Comparison of ENCODE assay signal across 1 cellular context in genomic region chr1:8314346-8315280, GRCh38.
A peak's percentile ranks its signal among the peaks of the same experiment; 100 is the strongest.
TF ChIP-seq lines count a peak whose summit lies in the region.

No MANE protein-coding gene starts in this region.

TF ChIP-seq in HepG2, 621 proteins besides CTCF, POLR2A, EP300 and RAD21 (continued from another document and continues in another):
- TF ChIP-seq, protein P1, sequence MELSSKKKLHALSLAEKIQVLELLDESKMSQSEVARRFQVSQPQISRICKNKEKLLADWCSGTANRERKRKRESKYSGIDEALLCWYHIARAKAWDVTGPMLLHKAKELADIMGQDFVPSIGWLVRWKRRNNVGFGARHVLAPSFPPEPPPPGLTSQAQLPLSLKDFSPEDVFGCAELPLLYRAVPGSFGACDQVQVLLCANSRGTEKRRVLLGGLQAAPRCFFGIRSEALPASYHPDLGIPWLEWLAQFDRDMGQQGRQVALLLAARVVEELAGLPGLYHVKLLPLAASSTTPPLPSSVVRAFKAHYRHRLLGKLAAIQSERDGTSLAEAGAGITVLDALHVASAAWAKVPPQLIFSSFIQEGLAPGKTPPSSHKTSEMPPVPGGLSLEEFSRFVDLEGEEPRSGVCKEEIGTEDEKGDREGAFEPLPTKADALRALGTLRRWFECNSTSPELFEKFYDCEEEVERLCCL (CRISPR knock-in tag; IDR thresholded peaks at IDR 0.05; ENCODE audit: borderline replicate concordance) = 0 out of 2 replicates have a peak, but pooled peaks have one; percentile 31
- TF ChIP-seq, protein P2, sequence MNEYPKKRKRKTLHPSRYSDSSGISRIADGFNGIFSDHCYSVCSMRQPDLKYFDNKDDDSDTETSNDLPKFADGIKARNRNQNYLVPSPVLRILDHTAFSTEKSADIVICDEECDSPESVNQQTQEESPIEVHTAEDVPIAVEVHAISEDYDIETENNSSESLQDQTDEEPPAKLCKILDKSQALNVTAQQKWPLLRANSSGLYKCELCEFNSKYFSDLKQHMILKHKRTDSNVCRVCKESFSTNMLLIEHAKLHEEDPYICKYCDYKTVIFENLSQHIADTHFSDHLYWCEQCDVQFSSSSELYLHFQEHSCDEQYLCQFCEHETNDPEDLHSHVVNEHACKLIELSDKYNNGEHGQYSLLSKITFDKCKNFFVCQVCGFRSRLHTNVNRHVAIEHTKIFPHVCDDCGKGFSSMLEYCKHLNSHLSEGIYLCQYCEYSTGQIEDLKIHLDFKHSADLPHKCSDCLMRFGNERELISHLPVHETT (CRISPR knock-in tag; conservative IDR thresholded peaks at IDR 0.05) = peak; percentile 38; the same call in 1 of the 2 replicates
- TF ChIP-seq SOX6 (IDR thresholded peaks at IDR 0.05) = no peak
- TF ChIP-seq SOX6 (CRISPR knock-in tag; IDR thresholded peaks at IDR 0.05) = peak; percentile 68
- no peak for TF ChIP-seq ZNF605 (CRISPR knock-in tag; IDR thresholded peaks at IDR 0.05)
- TF ChIP-seq, protein P3, sequence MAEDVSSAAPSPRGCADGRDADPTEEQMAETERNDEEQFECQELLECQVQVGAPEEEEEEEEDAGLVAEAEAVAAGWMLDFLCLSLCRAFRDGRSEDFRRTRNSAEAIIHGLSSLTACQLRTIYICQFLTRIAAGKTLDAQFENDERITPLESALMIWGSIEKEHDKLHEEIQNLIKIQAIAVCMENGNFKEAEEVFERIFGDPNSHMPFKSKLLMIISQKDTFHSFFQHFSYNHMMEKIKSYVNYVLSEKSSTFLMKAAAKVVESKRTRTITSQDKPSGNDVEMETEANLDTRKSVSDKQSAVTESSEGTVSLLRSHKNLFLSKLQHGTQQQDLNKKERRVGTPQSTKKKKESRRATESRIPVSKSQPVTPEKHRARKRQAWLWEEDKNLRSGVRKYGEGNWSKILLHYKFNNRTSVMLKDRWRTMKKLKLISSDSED (CRISPR knock-in tag; IDR thresholded peaks at IDR 0.05) = no peak
- TF ChIP-seq, protein P4, sequence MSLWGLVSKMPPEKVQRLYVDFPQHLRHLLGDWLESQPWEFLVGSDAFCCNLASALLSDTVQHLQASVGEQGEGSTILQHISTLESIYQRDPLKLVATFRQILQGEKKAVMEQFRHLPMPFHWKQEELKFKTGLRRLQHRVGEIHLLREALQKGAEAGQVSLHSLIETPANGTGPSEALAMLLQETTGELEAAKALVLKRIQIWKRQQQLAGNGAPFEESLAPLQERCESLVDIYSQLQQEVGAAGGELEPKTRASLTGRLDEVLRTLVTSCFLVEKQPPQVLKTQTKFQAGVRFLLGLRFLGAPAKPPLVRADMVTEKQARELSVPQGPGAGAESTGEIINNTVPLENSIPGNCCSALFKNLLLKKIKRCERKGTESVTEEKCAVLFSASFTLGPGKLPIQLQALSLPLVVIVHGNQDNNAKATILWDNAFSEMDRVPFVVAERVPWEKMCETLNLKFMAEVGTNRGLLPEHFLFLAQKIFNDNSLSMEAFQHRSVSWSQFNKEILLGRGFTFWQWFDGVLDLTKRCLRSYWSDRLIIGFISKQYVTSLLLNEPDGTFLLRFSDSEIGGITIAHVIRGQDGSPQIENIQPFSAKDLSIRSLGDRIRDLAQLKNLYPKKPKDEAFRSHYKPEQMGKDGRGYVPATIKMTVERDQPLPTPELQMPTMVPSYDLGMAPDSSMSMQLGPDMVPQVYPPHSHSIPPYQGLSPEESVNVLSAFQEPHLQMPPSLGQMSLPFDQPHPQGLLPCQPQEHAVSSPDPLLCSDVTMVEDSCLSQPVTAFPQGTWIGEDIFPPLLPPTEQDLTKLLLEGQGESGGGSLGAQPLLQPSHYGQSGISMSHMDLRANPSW (CRISPR knock-in tag; IDR thresholded peaks at IDR 0.05; ENCODE audit: borderline replicate concordance) = no peak
- TF ChIP-seq PHF21A (CRISPR knock-in tag; IDR thresholded peaks at IDR 0.05) = peak; percentile 21; the same call in 1 of the 2 replicates
- TF ChIP-seq KDM3A (CRISPR knock-in tag; IDR thresholded peaks at IDR 0.05; ENCODE audit: low read depth) = peak; percentile 60; the same call in 1 of the 2 replicates
- TF ChIP-seq, protein P5, sequence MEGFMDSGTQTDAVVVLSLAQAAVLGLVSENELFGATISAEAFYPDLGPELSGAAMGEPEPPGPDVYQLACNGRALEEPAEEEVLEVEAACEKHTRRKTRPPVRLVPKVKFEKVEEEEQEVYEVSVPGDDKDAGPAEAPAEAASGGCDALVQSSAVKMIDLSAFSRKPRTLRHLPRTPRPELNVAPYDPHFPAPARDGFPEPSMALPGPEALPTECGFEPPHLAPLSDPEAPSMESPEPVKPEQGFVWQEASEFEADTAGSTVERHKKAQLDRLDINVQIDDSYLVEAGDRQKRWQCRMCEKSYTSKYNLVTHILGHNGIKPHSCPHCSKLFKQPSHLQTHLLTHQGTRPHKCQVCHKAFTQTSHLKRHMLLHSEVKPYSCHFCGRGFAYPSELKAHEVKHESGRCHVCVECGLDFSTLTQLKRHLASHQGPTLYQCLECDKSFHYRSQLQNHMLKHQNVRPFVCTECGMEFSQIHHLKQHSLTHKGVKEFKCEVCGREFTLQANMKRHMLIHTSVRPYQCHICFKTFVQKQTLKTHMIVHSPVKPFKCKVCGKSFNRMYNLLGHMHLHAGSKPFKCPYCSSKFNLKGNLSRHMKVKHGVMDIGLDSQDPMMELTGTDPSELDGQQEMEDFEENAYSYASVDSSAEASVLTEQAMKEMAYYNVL (CRISPR knock-in tag; IDR thresholded peaks at IDR 0.05; ENCODE audit: borderline replicate concordance) = peak; percentile 71
- TF ChIP-seq, protein P6, sequence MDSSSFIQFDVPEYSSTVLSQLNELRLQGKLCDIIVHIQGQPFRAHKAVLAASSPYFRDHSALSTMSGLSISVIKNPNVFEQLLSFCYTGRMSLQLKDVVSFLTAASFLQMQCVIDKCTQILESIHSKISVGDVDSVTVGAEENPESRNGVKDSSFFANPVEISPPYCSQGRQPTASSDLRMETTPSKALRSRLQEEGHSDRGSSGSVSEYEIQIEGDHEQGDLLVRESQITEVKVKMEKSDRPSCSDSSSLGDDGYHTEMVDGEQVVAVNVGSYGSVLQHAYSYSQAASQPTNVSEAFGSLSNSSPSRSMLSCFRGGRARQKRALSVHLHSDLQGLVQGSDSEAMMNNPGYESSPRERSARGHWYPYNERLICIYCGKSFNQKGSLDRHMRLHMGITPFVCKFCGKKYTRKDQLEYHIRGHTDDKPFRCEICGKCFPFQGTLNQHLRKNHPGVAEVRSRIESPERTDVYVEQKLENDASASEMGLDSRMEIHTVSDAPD (CRISPR knock-in tag; IDR thresholded peaks at IDR 0.05) = no peak
- TF ChIP-seq NFYC (CRISPR knock-in tag; IDR thresholded peaks at IDR 0.05) = no peak
- 0 out of 2 replicates have a peak, but pooled peaks have one; percentile 40 for TF ChIP-seq THAP11 (CRISPR knock-in tag; IDR thresholded peaks at IDR 0.05)
- TF ChIP-seq ZNF124 (CRISPR knock-in tag; IDR thresholded peaks at IDR 0.05) = peak; percentile 82; the same call in 1 of the 2 replicates
- no peak; the same call in 1 of the 2 replicates for TF ChIP-seq GABPB1 (CRISPR knock-in tag; IDR thresholded peaks at IDR 0.05)
- TF ChIP-seq, protein P7, sequence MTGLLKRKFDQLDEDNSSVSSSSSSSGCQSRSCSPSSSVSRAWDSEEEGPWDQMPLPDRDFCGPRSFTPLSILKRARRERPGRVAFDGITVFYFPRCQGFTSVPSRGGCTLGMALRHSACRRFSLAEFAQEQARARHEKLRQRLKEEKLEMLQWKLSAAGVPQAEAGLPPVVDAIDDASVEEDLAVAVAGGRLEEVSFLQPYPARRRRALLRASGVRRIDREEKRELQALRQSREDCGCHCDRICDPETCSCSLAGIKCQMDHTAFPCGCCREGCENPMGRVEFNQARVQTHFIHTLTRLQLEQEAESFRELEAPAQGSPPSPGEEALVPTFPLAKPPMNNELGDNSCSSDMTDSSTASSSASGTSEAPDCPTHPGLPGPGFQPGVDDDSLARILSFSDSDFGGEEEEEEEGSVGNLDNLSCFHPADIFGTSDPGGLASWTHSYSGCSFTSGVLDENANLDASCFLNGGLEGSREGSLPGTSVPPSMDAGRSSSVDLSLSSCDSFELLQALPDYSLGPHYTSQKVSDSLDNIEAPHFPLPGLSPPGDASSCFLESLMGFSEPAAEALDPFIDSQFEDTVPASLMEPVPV (CRISPR knock-in tag; IDR thresholded peaks at IDR 0.05) = no peak
- TF ChIP-seq ZNF562 (CRISPR knock-in tag; IDR thresholded peaks at IDR 0.05; ENCODE audit: borderline replicate concordance) = no peak
- TF ChIP-seq NFIB (CRISPR knock-in tag; IDR thresholded peaks at IDR 0.05; ENCODE audit: borderline replicate concordance) = no peak
- TF ChIP-seq SIX4 (CRISPR knock-in tag; IDR thresholded peaks at IDR 0.05) = no peak
- TF ChIP-seq ZNF547 (CRISPR knock-in tag; IDR thresholded peaks at IDR 0.05) = 0 out of 2 replicates have a peak, but pooled peaks have one; percentile 60
- TF ChIP-seq FOXK1 (CRISPR knock-in tag; IDR thresholded peaks at IDR 0.05; ENCODE audit: borderline replicate concordance, low read depth) = 0 out of 2 replicates have a peak, but pooled peaks have one; percentile 9
- peak; percentile 73 for TF ChIP-seq ZSCAN29 (CRISPR knock-in tag; conservative IDR thresholded peaks at IDR 0.05)
- no peak for TF ChIP-seq PLRG1 (conservative IDR thresholded peaks at IDR 0.05)
- peak; percentile 62; the same call in 1 of the 2 replicates for TF ChIP-seq MIXL1 (CRISPR knock-in tag; IDR thresholded peaks at IDR 0.05)
- TF ChIP-seq NAIF1 (CRISPR knock-in tag; IDR thresholded peaks at IDR 0.05; ENCODE audit: borderline replicate concordance) = 0 out of 2 replicates have a peak, but pooled peaks have one; percentile 18
- 0 out of 2 replicates have a peak, but pooled peaks have one; percentile 27 for TF ChIP-seq TFDP2 (CRISPR knock-in tag; IDR thresholded peaks at IDR 0.05)
- TF ChIP-seq, protein P8, sequence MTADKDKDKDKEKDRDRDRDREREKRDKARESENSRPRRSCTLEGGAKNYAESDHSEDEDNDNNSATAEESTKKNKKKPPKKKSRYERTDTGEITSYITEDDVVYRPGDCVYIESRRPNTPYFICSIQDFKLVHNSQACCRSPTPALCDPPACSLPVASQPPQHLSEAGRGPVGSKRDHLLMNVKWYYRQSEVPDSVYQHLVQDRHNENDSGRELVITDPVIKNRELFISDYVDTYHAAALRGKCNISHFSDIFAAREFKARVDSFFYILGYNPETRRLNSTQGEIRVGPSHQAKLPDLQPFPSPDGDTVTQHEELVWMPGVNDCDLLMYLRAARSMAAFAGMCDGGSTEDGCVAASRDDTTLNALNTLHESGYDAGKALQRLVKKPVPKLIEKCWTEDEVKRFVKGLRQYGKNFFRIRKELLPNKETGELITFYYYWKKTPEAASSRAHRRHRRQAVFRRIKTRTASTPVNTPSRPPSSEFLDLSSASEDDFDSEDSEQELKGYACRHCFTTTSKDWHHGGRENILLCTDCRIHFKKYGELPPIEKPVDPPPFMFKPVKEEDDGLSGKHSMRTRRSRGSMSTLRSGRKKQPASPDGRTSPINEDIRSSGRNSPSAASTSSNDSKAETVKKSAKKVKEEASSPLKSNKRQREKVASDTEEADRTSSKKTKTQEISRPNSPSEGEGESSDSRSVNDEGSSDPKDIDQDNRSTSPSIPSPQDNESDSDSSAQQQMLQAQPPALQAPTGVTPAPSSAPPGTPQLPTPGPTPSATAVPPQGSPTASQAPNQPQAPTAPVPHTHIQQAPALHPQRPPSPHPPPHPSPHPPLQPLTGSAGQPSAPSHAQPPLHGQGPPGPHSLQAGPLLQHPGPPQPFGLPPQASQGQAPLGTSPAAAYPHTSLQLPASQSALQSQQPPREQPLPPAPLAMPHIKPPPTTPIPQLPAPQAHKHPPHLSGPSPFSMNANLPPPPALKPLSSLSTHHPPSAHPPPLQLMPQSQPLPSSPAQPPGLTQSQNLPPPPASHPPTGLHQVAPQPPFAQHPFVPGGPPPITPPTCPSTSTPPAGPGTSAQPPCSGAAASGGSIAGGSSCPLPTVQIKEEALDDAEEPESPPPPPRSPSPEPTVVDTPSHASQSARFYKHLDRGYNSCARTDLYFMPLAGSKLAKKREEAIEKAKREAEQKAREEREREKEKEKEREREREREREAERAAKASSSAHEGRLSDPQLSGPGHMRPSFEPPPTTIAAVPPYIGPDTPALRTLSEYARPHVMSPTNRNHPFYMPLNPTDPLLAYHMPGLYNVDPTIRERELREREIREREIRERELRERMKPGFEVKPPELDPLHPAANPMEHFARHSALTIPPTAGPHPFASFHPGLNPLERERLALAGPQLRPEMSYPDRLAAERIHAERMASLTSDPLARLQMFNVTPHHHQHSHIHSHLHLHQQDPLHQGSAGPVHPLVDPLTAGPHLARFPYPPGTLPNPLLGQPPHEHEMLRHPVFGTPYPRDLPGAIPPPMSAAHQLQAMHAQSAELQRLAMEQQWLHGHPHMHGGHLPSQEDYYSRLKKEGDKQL (CRISPR knock-in tag; IDR thresholded peaks at IDR 0.05; ENCODE audit: low read depth) = no peak
- no peak for TF ChIP-seq MATR3 (CRISPR knock-in tag; IDR thresholded peaks at IDR 0.05)
- peak; percentile 67 for TF ChIP-seq ZNF574 (CRISPR knock-in tag; IDR thresholded peaks at IDR 0.05)
- TF ChIP-seq, protein P9, sequence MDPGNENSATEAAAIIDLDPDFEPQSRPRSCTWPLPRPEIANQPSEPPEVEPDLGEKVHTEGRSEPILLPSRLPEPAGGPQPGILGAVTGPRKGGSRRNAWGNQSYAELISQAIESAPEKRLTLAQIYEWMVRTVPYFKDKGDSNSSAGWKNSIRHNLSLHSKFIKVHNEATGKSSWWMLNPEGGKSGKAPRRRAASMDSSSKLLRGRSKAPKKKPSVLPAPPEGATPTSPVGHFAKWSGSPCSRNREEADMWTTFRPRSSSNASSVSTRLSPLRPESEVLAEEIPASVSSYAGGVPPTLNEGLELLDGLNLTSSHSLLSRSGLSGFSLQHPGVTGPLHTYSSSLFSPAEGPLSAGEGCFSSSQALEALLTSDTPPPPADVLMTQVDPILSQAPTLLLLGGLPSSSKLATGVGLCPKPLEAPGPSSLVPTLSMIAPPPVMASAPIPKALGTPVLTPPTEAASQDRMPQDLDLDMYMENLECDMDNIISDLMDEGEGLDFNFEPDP (CRISPR knock-in tag; conservative IDR thresholded peaks at IDR 0.05) = no peak
- TF ChIP-seq PTBP1 (IDR thresholded peaks at IDR 0.05; ENCODE audit: low read depth, low read length, poor library complexity, severe bottlenecking) = no peak
